9 cellular contexts compared by ENCODE assay signal in the genomic region with DNA sequence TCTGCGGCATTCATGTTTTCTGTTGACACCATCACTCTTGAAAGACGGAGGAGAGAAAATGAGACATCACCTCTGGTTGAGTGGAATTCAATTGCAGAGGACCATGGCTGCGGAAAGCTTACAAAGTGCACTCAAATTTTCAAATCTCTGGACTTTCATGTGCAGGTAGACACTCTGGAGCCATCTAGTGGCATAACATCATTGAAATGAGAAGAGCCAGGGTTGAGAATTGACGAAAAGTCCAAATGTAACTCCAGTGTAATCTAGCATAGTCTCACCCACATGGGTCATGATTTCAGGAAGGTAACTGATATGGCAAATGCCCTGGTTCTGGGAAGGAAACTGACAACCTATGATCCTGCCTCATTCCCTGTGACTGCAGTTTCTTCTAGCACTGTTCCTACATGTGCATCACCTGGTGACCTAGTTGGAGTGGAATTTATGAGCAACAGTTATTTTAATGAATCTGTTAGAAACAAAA.
DNase-seq lines count a peak whose midpoint lies in the region; ATAC-seq and TF ChIP-seq lines count a peak whose summit lies in the region.
"Had no signal": no experiment of that assay in that cellular context is flagged by ENCODE, and none has a peak within 500 bp of the region (broad histone marks: within the 10 kb centered on the region; RNA-seq: fewer than 3 reads in every experiment).

No MANE protein-coding gene starts in this region.

- no peaks in the 10 kb centered on the region for H3F3A ChIP-seq in Loucy (ENCODE audit: low read depth)

- no peaks in the 10 kb centered on the region for H3K4me1 Mint-ChIP-seq in activated T-helper 1 cell treated with anti-CD3 and anti-CD28 coated beads, Interleukin-12 subunit alpha, Interleukin-12 subunit beta, Interleukin-2, Interleukin-4 antibody, amounts not matched to agents 30 ng/mL and 10 ng/mL and 1 ng/mL, durations not matched to agents 14 hours and 24 hours and 36 hours (ENCODE audit: low read depth)

- no peaks in the 10 kb centered on the region for H3K27me3 ChIP-seq in Loucy (ENCODE audit: insufficient read depth, low read length, poor library complexity, severe bottlenecking)
- H3K27me3 ChIP-seq in ascending aorta = no peaks in the 10 kb centered on the region
- H3K27me3 ChIP-seq in lower lobe of right lung (ENCODE audit: low read depth) = no peaks in the 10 kb centered on the region
- H3K27me3 ChIP-seq: BLaER1 had no signal

- ATAC-seq in lower lobe of right lung = peak in 1 of 2 donors; percentile 50

- no peak for TF ChIP-seq POLR2A in lower leg skin (IDR thresholded peaks at IDR 0.05)

- H3K9me2 ChIP-seq in Loucy (replicated peaks; ENCODE audit: low read depth, low read length) = no peaks in the 10 kb centered on the region

- H2AFZ ChIP-seq in Loucy (ENCODE audit: low read length) = no peak overlapping the region

- H3K9me3 ChIP-seq in Loucy (ENCODE audit: insufficient read depth, low read depth, low read length) (no peaks in the 10 kb centered on the region), ascending aorta (no peaks in the 10 kb centered on the region), lower lobe of right lung (no peaks in the 10 kb centered on the region)
- H3K9me3 ChIP-seq: BLaER1 had no signal

- no peaks in the 10 kb centered on the region for H3K27me3 Mint-ChIP-seq in activated T-helper 1 cell treated with anti-CD3 and anti-CD28 coated beads, Interleukin-12 subunit alpha, Interleukin-12 subunit beta, Interleukin-2, Interleukin-4 antibody, amounts not matched to agents 30 ng/mL and 10 ng/mL and 1 ng/mL, durations not matched to agents 14 hours and 24 hours and 36 hours (ENCODE audit: insufficient read depth)

- H3K27ac Mint-ChIP-seq in activated T-helper 1 cell treated with anti-CD3 and anti-CD28 coated beads, Interleukin-12 subunit alpha, Interleukin-12 subunit beta, Interleukin-2, Interleukin-4 antibody, amounts not matched to agents 30 ng/mL and 10 ng/mL and 1 ng/mL, durations not matched to agents 14 hours and 24 hours and 36 hours = no peak overlapping the region

- intact Hi-C loops in ascending aorta (cut with DNase I) = loop anchor here (5.0 kb wide), 1 partner anchor 57 kb away; no protein-coding TSS in a partner anchor
- intact Hi-C loops in lower lobe of right lung (cut with DNase I) = no loop called here
- intact Hi-C loops in activated T-helper 1 cell treated with anti-CD3 and anti-CD28 coated beads, Interleukin-12 subunit alpha, Interleukin-12 subunit beta, Interleukin-2, Interleukin-4 antibody, amounts not matched to agents 30 ng/mL and 10 ng/mL and 1 ng/mL, durations not matched to agents 14 hours and 24 hours and 36 hours (cut with micrococcal nuclease) = no loop called here
- intact Hi-C loops in lower leg skin (cut with DNase I; ENCODE audit: low total_unique reads) = no loop called here

- 38 to 43% methylated on average over 4 of the region's 4 CpGs for WGBS in lower leg skin, 2 donors

- no peak overlapping the region for H3K4me2 ChIP-seq in Loucy (ENCODE audit: low read depth, low read length, poor library complexity, severe bottlenecking)
- H3K4me2 ChIP-seq: BLaER1 had no signal

- H3K4me3 ChIP-seq in Loucy (ENCODE audit: low read length, poor library complexity, severe bottlenecking) (no peak overlapping the region), ascending aorta (no peak overlapping the region), lower lobe of right lung (no peak overlapping the region), lower leg skin (ENCODE audit: low read depth, poor library complexity, severe bottlenecking) (no peak overlapping the region)
- H3K4me3 ChIP-seq: BLaER1 had no signal

- no peak overlapping the region for H3K4me3 Mint-ChIP-seq in activated T-helper 1 cell treated with anti-CD3 and anti-CD28 coated beads, Interleukin-12 subunit alpha, Interleukin-12 subunit beta, Interleukin-2, Interleukin-4 antibody, amounts not matched to agents 30 ng/mL and 10 ng/mL and 1 ng/mL, durations not matched to agents 14 hours and 24 hours and 36 hours

- no peaks in the 10 kb centered on the region for H3K4me1 ChIP-seq in Loucy (ENCODE audit: insufficient read depth, low read length, poor library complexity, severe bottlenecking)
- no peaks in the 10 kb centered on the region for H3K4me1 ChIP-seq in ascending aorta
- H3K4me1 ChIP-seq in lower lobe of right lung = no peaks in the 10 kb centered on the region
- H3K4me1 ChIP-seq: BLaER1 had no signal

- no peaks in the 10 kb centered on the region for H4K20me1 ChIP-seq in Loucy (ENCODE audit: insufficient read depth, low read length, poor library complexity, severe bottlenecking)
- H4K20me1 ChIP-seq: BLaER1 had no signal

- H3K36me3 ChIP-seq in Loucy (ENCODE audit: insufficient read depth, low read length) (no peaks in the 10 kb centered on the region), ascending aorta (no peaks in the 10 kb centered on the region), lower lobe of right lung (no peaks in the 10 kb centered on the region)
- H3K36me3 ChIP-seq: BLaER1 had no signal

- TF ChIP-seq CTCF in Loucy (conservative IDR thresholded peaks at IDR 0.05; ENCODE audit: low read length) (peak; percentile 62), ascending aorta (IDR thresholded peaks at IDR 0.05) (peak; percentile 30 to 63 (median 36)), lower lobe of right lung (IDR thresholded peaks at IDR 0.05) (peak; percentile 30), lower leg skin (IDR thresholded peaks at IDR 0.05) (no peak)

- no peaks in the 10 kb centered on the region for H3K36me3 Mint-ChIP-seq in activated T-helper 1 cell treated with anti-CD3 and anti-CD28 coated beads, Interleukin-12 subunit alpha, Interleukin-12 subunit beta, Interleukin-2, Interleukin-4 antibody, amounts not matched to agents 30 ng/mL and 10 ng/mL and 1 ng/mL, durations not matched to agents 14 hours and 24 hours and 36 hours (ENCODE audit: low read depth)

- no peak overlapping the region for H3K9ac ChIP-seq in Loucy (ENCODE audit: low read depth, low read length, poor library complexity, severe bottlenecking)
- H3K9ac ChIP-seq: BLaER1 had no signal

- H3K27ac ChIP-seq in ascending aorta = no peak overlapping the region
- H3K27ac ChIP-seq in lower lobe of right lung = no peak overlapping the region
- H3K27ac ChIP-seq: BLaER1 had no signal

- DNase-seq in NCI-H146 (lab: John Stamatoyannopoulos, UW) (peak; percentile 21), NCI-H146 treated with DMSO at 0.1 percent for 48 hours (lab: John Stamatoyannopoulos, UW; ENCODE audit: unreplicated experiment) (no peak), ascending aorta (ENCODE audit: low spot score in 2 of 2) (no peak), lower lobe of right lung (no peak), NCI-H187 treated with DMSO at 0.1 percent for 48 hours (lab: John Stamatoyannopoulos, UW) (no peak), lower leg skin (ENCODE audit: low spot score in 2 of 2) (no peak)
- DNase-seq in activated T-helper 1 cell treated with anti-CD3 and anti-CD28 coated beads, Interleukin-12 subunit alpha, Interleukin-12 subunit beta, Interleukin-2, Interleukin-4 antibody, amounts not matched to agents 30 ng/mL and 10 ng/mL and 1 ng/mL, durations not matched to agents 14 hours and 24 hours and 36 hours (ENCODE audit: low spot score) = no peak

- H3K79me2 ChIP-seq in Loucy (ENCODE audit: insufficient read depth, low read length) = no peaks in the 10 kb centered on the region

- no peaks in the 10 kb centered on the region for H3K9me3 Mint-ChIP-seq in activated T-helper 1 cell treated with anti-CD3 and anti-CD28 coated beads, Interleukin-12 subunit alpha, Interleukin-12 subunit beta, Interleukin-2, Interleukin-4 antibody, amounts not matched to agents 30 ng/mL and 10 ng/mL and 1 ng/mL, durations not matched to agents 14 hours and 24 hours and 36 hours

Comparison
In these comparisons a context has a peak if more than half of its experiments do, and no peak if none do; other contexts are left out.
1. CTCF ChIP-seq: peak in Loucy (single experiment), ascending aorta (3 of 3) and lower lobe of right lung (single experiment); none in lower leg skin (0 of 3).